ENCODE assay signal across 15 cellular contexts in the genomic region with DNA sequence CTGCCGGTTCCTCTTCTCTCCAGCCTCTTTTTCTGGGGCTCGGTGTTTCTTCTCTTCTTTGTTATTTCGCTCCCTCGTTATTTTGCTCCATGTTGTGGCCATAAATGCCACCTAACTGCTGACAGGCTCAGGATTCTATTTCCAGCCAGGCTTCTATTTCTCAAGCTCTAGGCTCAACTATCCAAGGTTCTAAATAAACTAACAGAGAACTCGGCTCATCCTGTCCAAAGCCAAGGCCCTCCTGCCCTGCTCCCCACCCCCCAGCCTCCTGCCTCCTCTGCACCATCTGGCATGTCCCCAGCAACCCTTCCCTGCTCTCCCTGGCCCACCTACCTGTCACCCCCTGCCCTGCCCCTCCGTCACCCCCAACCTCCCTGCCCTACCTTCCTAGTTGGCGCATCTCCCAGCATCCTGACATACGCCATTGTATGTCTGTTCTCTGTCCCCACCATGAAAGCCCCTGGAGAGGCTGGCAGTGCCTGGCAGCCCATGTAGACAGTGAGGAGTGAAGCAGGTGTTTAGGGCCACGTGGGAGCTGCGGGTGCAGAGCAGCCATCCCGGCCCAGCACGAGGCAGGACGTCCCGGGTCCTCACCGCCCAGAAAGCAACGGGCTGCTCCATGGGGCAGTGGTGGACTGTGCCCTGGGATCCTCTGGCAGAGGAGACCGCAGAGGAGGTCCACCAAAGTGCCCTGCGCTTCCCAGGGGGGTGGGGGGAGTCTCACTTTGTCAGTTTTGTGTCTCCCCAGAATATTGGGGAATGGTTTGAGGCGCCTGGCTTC.
DNase-seq lines count a peak whose midpoint lies in the region; ATAC-seq and TF ChIP-seq lines count a peak whose summit lies in the region.
"Had no signal": no experiment of that assay in that cellular context is flagged by ENCODE, and none has a peak within 500 bp of the region (broad histone marks: within the 10 kb centered on the region; RNA-seq: fewer than 3 reads in every experiment).

No MANE protein-coding gene starts in this region.

- H3K14ac ChIP-seq in neuronal stem cell (ENCODE audit: low read length) = no peak overlapping the region

- no peaks in the 10 kb centered on the region for H3K36me3 Mint-ChIP-seq in natural killer cell treated with Interleukin-12 subunit alpha and Interleukin-12 subunit beta and Interleukin-15 and Interleukin-18, amount 100 ng/mL, for 72 hours
- no peaks in the 10 kb centered on the region for H3K36me3 Mint-ChIP-seq in natural killer cell
- H3K36me3 Mint-ChIP-seq: CD4-positive, alpha-beta memory T cell had no signal

- peak overlapping the region; percentile 14 for H2BK12ac ChIP-seq in neuronal stem cell (ENCODE audit: low read length)

- intact Hi-C loops in natural killer cell (cut with micrococcal nuclease) = loop anchor here (1.0 to 5.0 kb wide), 3 partner anchors 848 to 1113 kb away; no protein-coding TSS in a partner anchor

- no peak overlapping the region for H4K8ac ChIP-seq in neuronal stem cell (ENCODE audit: low read depth, low read length)

- H2AK5ac ChIP-seq in neuronal stem cell (ENCODE audit: low read depth, low read length) = peak overlapping the region; percentile 97

- no peak for ATAC-seq in natural killer cell treated with Interleukin-12 subunit alpha and Interleukin-12 subunit beta and Interleukin-15 and Interleukin-18, amount 100 ng/mL, for 72 hours
- no peak for ATAC-seq in natural killer cell
- no peak for ATAC-seq in HG03045 (IDR thresholded peaks at IDR 0.05; ENCODE audit: unreplicated experiment)

- no peak overlapping the region for H2BK5ac ChIP-seq in neuronal stem cell (ENCODE audit: low read length)

- TF ChIP-seq CTCF in natural killer cell (IDR thresholded peaks at IDR 0.05) = no peak

- no peak overlapping the region for H2AFZ ChIP-seq in neuronal stem cell (ENCODE audit: low read length)

- no peak overlapping the region for H2BK120ac ChIP-seq in neuronal stem cell (ENCODE audit: low read depth, low read length)

- peak overlapping the region; percentile 87 for H2BK15ac ChIP-seq in neuronal stem cell (ENCODE audit: low read length)

- H3K36me3 ChIP-seq in neuronal stem cell (replicated peaks in 1 of 2; ENCODE audit: control insufficient read depth in 2 of 2, insufficient read depth in 2 of 2, low read length in 2 of 2) (no peaks in the 10 kb centered on the region), H7 (replicated peaks; ENCODE audit: control insufficient read depth, insufficient read depth, low read length) (no peaks in the 10 kb centered on the region)
- H3K36me3 ChIP-seq: Peyer's patch had no signal

- WGBS in neuronal stem cell (ENCODE audit: extremely low coverage in 2 of 2, insufficient read length in 2 of 2, insufficient replicate concordance in 1 of 2), 2 donors = no CpG with 5 or more reads among the region's 19 CpGs

- peak overlapping the region; percentile 25 for H3K23ac ChIP-seq in neuronal stem cell (ENCODE audit: low read depth, low read length, poor library complexity)

- no peak overlapping the region for H3K4me3 ChIP-seq in neuronal stem cell (ENCODE audit: low read length in 2 of 2)
- H3K4me3 ChIP-seq in H7 (ENCODE audit: insufficient read depth, low read depth, low read length) = no peak overlapping the region
- H3K4me3 ChIP-seq: Peyer's patch had no signal

- H3K4me1 Mint-ChIP-seq in natural killer cell treated with Interleukin-12 subunit alpha and Interleukin-12 subunit beta and Interleukin-15 and Interleukin-18, amount 100 ng/mL, for 72 hours (ENCODE audit: low read depth in 2 of 2) = no peaks in the 10 kb centered on the region
- H3K4me1 Mint-ChIP-seq in natural killer cell = no peaks in the 10 kb centered on the region
- H3K4me1 Mint-ChIP-seq: B cell; CD4-positive, alpha-beta memory T cell; IgD-negative memory B cell had no signal

- peaks cover 0 to 1% of the 10 kb centered on the region in 2 donors for H3K4me1 ChIP-seq in neuronal stem cell (ENCODE audit: control insufficient read depth in 2 of 2, insufficient read depth in 1 of 2, low read depth in 1 of 2, low read length in 2 of 2)

- H3K4me2 ChIP-seq in neuronal stem cell (ENCODE audit: insufficient read depth, low read length, poor library complexity, severe bottlenecking) = no peak overlapping the region

- no peak overlapping the region for H3K9ac ChIP-seq in neuronal stem cell (ENCODE audit: low read depth, low read length, poor library complexity)

- H3K27ac ChIP-seq in neuronal stem cell (replicated peaks; ENCODE audit: low read length) = no peak overlapping the region
- H3K27ac ChIP-seq: HL-60, Peyer's patch had no signal

- H3K9me3 Mint-ChIP-seq in natural killer cell treated with Interleukin-12 subunit alpha and Interleukin-12 subunit beta and Interleukin-15 and Interleukin-18, amount 100 ng/mL, for 72 hours = no peaks in the 10 kb centered on the region
- no peaks in the 10 kb centered on the region for H3K9me3 Mint-ChIP-seq in natural killer cell
- H3K9me3 Mint-ChIP-seq: CD4-positive, alpha-beta memory T cell; IgD-negative memory B cell had no signal

- DNase-seq in NCI-H82 (lab: John Stamatoyannopoulos, UW) (peak; percentile 19), NCI-H82 treated with DMSO at 0.1 percent for 48 hours (lab: John Stamatoyannopoulos, UW; ENCODE audit: unreplicated experiment) (no peak), natural killer cell (no peak), neuronal stem cell (ENCODE audit: low spot score) (no peak), NCI-H2227 treated with DMSO at 0.1 percent for 48 hours (lab: John Stamatoyannopoulos, UW) (no peak), H7 (no peak)
- peak; percentile 47 for DNase-seq in natural killer cell treated with Interleukin-12 subunit alpha and Interleukin-12 subunit beta and Interleukin-15 and Interleukin-18, amount 100 ng/mL, for 72 hours (ENCODE audit: low spot score)
- DNase-seq: NCI-H1417 treated with DMSO at 0.1 percent for 48 hours, NCI-H187 treated with DMSO at 0.1 percent for 48 hours had no signal

- H3K27me3 ChIP-seq in neuronal stem cell (ENCODE audit: control insufficient read depth in 3 of 3, insufficient read depth in 3 of 3, low read depth in 1 of 3, low read length in 3 of 3) (peaks cover 0 to 5% (median 0%) of the 10 kb centered on the region in 3 experiments), H7 (ENCODE audit: control insufficient read depth, insufficient read depth, low read length) (no peaks in the 10 kb centered on the region)
- H3K27me3 ChIP-seq: Peyer's patch had no signal

- H3K27ac Mint-ChIP-seq in natural killer cell treated with Interleukin-12 subunit alpha and Interleukin-12 subunit beta and Interleukin-15 and Interleukin-18, amount 100 ng/mL, for 72 hours = no peak overlapping the region
- no peak overlapping the region for H3K27ac Mint-ChIP-seq in natural killer cell
- H3K27ac Mint-ChIP-seq: B cell; CD4-positive, alpha-beta memory T cell; IgD-negative memory B cell had no signal

- no peak overlapping the region for H3K4me3 Mint-ChIP-seq in natural killer cell treated with Interleukin-12 subunit alpha and Interleukin-12 subunit beta and Interleukin-15 and Interleukin-18, amount 100 ng/mL, for 72 hours
- H3K4me3 Mint-ChIP-seq in natural killer cell = no peak overlapping the region
- H3K4me3 Mint-ChIP-seq: B cell; CD4-positive, alpha-beta memory T cell; IgD-negative memory B cell had no signal

- peak overlapping the region; percentile 53 for H3K4ac ChIP-seq in neuronal stem cell (ENCODE audit: low read length)

- H3K9me3 ChIP-seq in neuronal stem cell (replicated peaks in 1 of 2; ENCODE audit: control insufficient read depth in 2 of 2, insufficient read depth in 1 of 2, low read depth in 1 of 2, low read length in 2 of 2) = no peaks in the 10 kb centered on the region
- H3K9me3 ChIP-seq: Peyer's patch had no signal

- H4K91ac ChIP-seq in neuronal stem cell (ENCODE audit: low read depth, low read length, poor library complexity) = peak overlapping the region; percentile 89

- peak overlapping the region; percentile 83 for H3K18ac ChIP-seq in neuronal stem cell (ENCODE audit: low read length)

- peaks cover 3% of the 10 kb centered on the region for H3K79me1 ChIP-seq in neuronal stem cell (ENCODE audit: low read depth, low read length)

- H3K27me3 Mint-ChIP-seq in natural killer cell treated with Interleukin-12 subunit alpha and Interleukin-12 subunit beta and Interleukin-15 and Interleukin-18, amount 100 ng/mL, for 72 hours = peaks cover 10 to 17% of the 10 kb centered on the region in 2 donors
- peaks cover 11 to 29% of the 10 kb centered on the region in 2 donors for H3K27me3 Mint-ChIP-seq in natural killer cell (ENCODE audit: low read depth in 2 of 2)

Comparison
In these comparisons a context has a peak if more than half of its experiments do, and no peak if none do; other contexts are left out.
1. DNase-seq: peak in NCI-H82 (single experiment) and natural killer cell treated with Interleukin-12 subunit alpha and Interleukin-12 subunit beta and Interleukin-15 and Interleukin-18, amount 100 ng/mL, for 72 hours (single experiment); none in NCI-H82 treated with DMSO at 0.1 percent for 48 hours (single experiment), natural killer cell (single experiment), neuronal stem cell (single experiment), NCI-H2227 treated with DMSO at 0.1 percent for 48 hours (single experiment) and H7 (single experiment).